In the genomic region with DNA sequence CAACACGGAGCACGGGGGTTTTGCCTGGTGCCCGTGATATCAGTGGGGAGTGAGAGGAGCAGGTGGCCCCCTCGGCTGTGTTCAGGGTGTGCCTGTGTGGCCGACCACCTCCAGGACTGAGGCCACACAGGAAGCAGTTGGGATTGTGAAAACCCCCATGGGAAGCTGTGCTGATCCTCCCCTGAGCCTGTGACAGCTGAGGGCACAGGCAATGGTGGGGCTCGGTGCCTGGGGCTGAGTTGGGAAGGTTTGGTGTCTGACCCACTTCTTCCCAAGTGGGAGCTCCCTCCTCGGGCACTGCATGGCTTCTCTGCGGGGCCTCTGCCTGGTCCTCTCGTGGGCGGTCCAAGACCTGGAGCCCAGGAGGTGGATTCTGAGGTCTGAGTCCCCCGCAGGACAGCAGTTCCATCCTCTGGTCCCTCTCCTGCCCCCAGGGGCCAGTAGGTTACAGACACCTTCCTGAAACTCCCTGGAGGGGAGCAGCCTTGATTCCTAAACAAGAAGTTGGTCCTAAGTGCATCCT, we compare ENCODE assay signal across 11 cellular contexts.
"Had no signal": no experiment of that assay in that cellular context is flagged by ENCODE, and none has a peak within 500 bp of the region (broad histone marks: within the 10 kb centered on the region; RNA-seq: fewer than 3 reads in every experiment).

No MANE protein-coding gene starts in this region.

- H3K27ac ChIP-seq: cardiac muscle cell, neutrophil, VCaP had no signal

- ATAC-seq: left lung; stimulated activated naive B cell treated with anti-CD40 and anti-IgM and Interleukin-4, amounts not matched to agents 10 μg/mL and 1 μg/mL and 100 μg/mL, for 72 hours had no signal

- H3K9me3 ChIP-seq: heart right ventricle, left lung, neutrophil had no signal

- H3K36me3 ChIP-seq: cardiac muscle cell, heart right ventricle, left lung, neutrophil had no signal

- DNase-seq: activated CD4-positive, alpha-beta memory T cell treated with anti-CD3 and anti-CD28 coated beads, Interleukin-2, amount 10 ng/mL, durations not matched to agents 7 days and 5 days; activated CD4-positive, alpha-beta T cell treated with anti-CD3 and anti-CD28 coated beads for 36 hours; activated T-cell treated with anti-CD3 and anti-CD28 coated beads, Interleukin-2, amount 50 U/mL, for 48 hours; heart right ventricle; stimulated activated CD4-positive, alpha-beta T cell treated with anti-CD3 and anti-CD28 coated beads, Interleukin-1b, Interleukin-23, amount 100 ng/mL, for 48 hours; stimulated activated naive B cell treated with anti-CD40 and anti-IgM and Interleukin-4, amounts not matched to agents 10 μg/mL and 1 μg/mL and 100 μg/mL, for 72 hours; T-helper 1 cell had no signal

- H3K27me3 ChIP-seq: cardiac muscle cell, heart right ventricle, left lung, neutrophil had no signal

- H3K4me3 ChIP-seq: cardiac muscle cell, heart right ventricle, left lung had no signal
